ENCODE assay signal across 38 cellular contexts in genomic region chr5:38579105-38579504, GRCh38. TPM values are rescaled to one million over a fixed set of nuclear protein-coding genes. Genes with fewer than 3 reads are reported as not detected.
"Had no signal": no experiment of that assay in that cellular context is flagged by ENCODE, and none has a peak within 500 bp of the region (broad histone marks: within the 10 kb centered on the region; RNA-seq: fewer than 3 reads in every experiment).

No MANE protein-coding gene starts in this region.

- H3K4me1 ChIP-seq: breast epithelium had no signal

- H3K9me3 ChIP-seq: adrenal gland, body of pancreas, breast epithelium had no signal

- DNase-seq: activated B cell treated with CpG ODN at 0.5 μM for 24 hours; activated CD4-positive, alpha-beta memory T cell treated with anti-CD3 and anti-CD28 coated beads for 36 hours; activated CD4-positive, alpha-beta T cell treated with anti-CD3 and anti-CD28 coated beads for 4 hours; activated CD4-positive, alpha-beta T cell treated with anti-CD3 and anti-CD28 coated beads, Interleukin-2, amount 10 ng/mL, durations not matched to agents 24 days and 14 days; activated CD4-positive, alpha-beta T cell treated with anti-CD3 and anti-CD28 coated beads, Interleukin-2, amount 50 U/mL, for 1 hour; activated CD4-positive, alpha-beta T cell treated with anti-CD3 and anti-CD28 coated beads, Interleukin-2, amount 50 U/mL, for 4 hours; activated CD4-positive, CD25-positive, alpha-beta regulatory T cell treated with anti-CD3 and anti-CD28 coated beads, Interleukin-2, amount 50 U/mL, for 72 hours; activated CD8-positive, alpha-beta memory T cell treated with anti-CD3 and anti-CD28 coated beads, Interleukin-2, amount 50 U/mL, for 4 hours; activated CD8-positive, alpha-beta T cell treated with anti-CD3 and anti-CD28 coated beads for 36 hours; activated effector memory CD4-positive, alpha-beta T cell treated with anti-CD3 and anti-CD28 coated beads, Interleukin-2, amount 50 U/mL, for 16 hours; activated gamma-delta T cell treated with Interleukin-2 at 50 U/mL for 16 hours; activated naive CD4-positive, alpha-beta T cell; activated naive CD4-positive, alpha-beta T cell treated with anti-CD3 and anti-CD28 coated beads for 36 hours; activated naive CD4-positive, alpha-beta T cell treated with anti-CD3 and anti-CD28 coated beads, Interleukin-2, amount 50 U/mL, for 16 hours; activated naive CD8-positive, alpha-beta T cell treated with anti-CD3 and anti-CD28 coated beads for 36 hours; activated T-cell treated with anti-CD3 and anti-CD28 coated beads for 4 hours; activated T-cell treated with anti-CD3 and anti-CD28 coated beads, Interleukin-2, amount 50 U/mL, for 1 hour; activated T-cell treated with anti-CD3 and anti-CD28 coated beads, Interleukin-2, amount 50 U/mL, for 4 hours; activated T-cell treated with anti-CD3 and anti-CD28 coated beads, Interleukin-2, amount 50 U/mL, for 72 hours; adrenal gland; amniotic stem cell; aorta; body of pancreas; brain microvascular endothelial cell; caudate nucleus; cerebellar nuclear complex; T-cell; T-helper 2 cell; T-helper 9 cell had no signal

- H3K36me3 ChIP-seq: adrenal gland, brain microvascular endothelial cell, breast epithelium had no signal

- H3K4me1 Mint-ChIP-seq: activated B cell treated with CpG ODN at 0.5 μM for 24 hours had no signal

- H3K36me3 Mint-ChIP-seq: activated CD4-positive, alpha-beta memory T cell treated with anti-CD3 and anti-CD28 coated beads for 36 hours; activated naive CD4-positive, alpha-beta T cell treated with anti-CD3 and anti-CD28 coated beads, Interleukin-2, amount 50 U/mL, for 72 hours; activated naive CD8-positive, alpha-beta T cell treated with anti-CD3 and anti-CD28 coated beads for 36 hours; T-cell had no signal

- H3K9me3 Mint-ChIP-seq: activated B cell treated with CpG ODN at 0.5 μM for 24 hours; activated CD4-positive, alpha-beta memory T cell treated with anti-CD3 and anti-CD28 coated beads for 36 hours; activated CD4-positive, alpha-beta T cell treated with anti-CD3 and anti-CD28 coated beads, Interleukin-2, amount 10 ng/mL, durations not matched to agents 24 days and 14 days; activated CD8-positive, alpha-beta T cell treated with anti-CD3 and anti-CD28 coated beads for 36 hours; activated naive CD4-positive, alpha-beta T cell treated with anti-CD3 and anti-CD28 coated beads for 36 hours; activated naive CD4-positive, alpha-beta T cell treated with anti-CD3 and anti-CD28 coated beads, Interleukin-2, amount 50 U/mL, for 72 hours; activated naive CD8-positive, alpha-beta T cell treated with anti-CD3 and anti-CD28 coated beads for 36 hours; activated T-cell treated with anti-CD3 and anti-CD28 coated beads, Interleukin-2, amount 50 U/mL, for 4 hours; activated T-cell treated with anti-CD3 and anti-CD28 coated beads, Interleukin-2, amount 50 U/mL, for 72 hours; activated T-helper 1 cell treated with anti-CD3 and anti-CD28 coated beads, Interleukin-12 subunit alpha, Interleukin-12 subunit beta, Interleukin-2, Interleukin-4 antibody, amounts not matched to agents 30 ng/mL and 10 ng/mL and 1 ng/mL, durations not matched to agents 14 hours and 24 hours and 36 hours; activated T-helper 17 cell treated with anti-CD3 and anti-CD28 coated beads, Interleukin-2, amount 50 U/mL, for 72 hours; central memory CD8-positive, alpha-beta T cell; T-cell; T-helper 2 cell treated with Interferon-gamma antibody and Interleukin-4, amounts not matched to agents 5 μg/mL and 100 μg/mL, for 36 hours had no signal

- H3K4me3 ChIP-seq: adrenal gland, body of pancreas, breast epithelium had no signal

- H3K27me3 ChIP-seq: adrenal gland, body of pancreas, brain microvascular endothelial cell, breast epithelium had no signal

- H3K4me3 Mint-ChIP-seq: activated B cell treated with CpG ODN at 0.5 μM for 24 hours; activated CD4-positive, alpha-beta memory T cell treated with anti-CD3 and anti-CD28 coated beads for 36 hours; activated CD4-positive, alpha-beta T cell treated with anti-CD3 and anti-CD28 coated beads, Interleukin-2, amount 10 ng/mL, durations not matched to agents 24 days and 14 days; activated CD8-positive, alpha-beta T cell treated with anti-CD3 and anti-CD28 coated beads for 36 hours; activated naive CD4-positive, alpha-beta T cell treated with anti-CD3 and anti-CD28 coated beads for 36 hours; activated naive CD8-positive, alpha-beta T cell treated with anti-CD3 and anti-CD28 coated beads for 36 hours; activated T-cell treated with anti-CD3 and anti-CD28 coated beads, Interleukin-2, amount 50 U/mL, for 4 hours; activated T-cell treated with anti-CD3 and anti-CD28 coated beads, Interleukin-2, amount 50 U/mL, for 72 hours; activated T-helper 1 cell treated with anti-CD3 and anti-CD28 coated beads, Interleukin-12 subunit alpha, Interleukin-12 subunit beta, Interleukin-2, Interleukin-4 antibody, amounts not matched to agents 30 ng/mL and 10 ng/mL and 1 ng/mL, durations not matched to agents 14 hours and 24 hours and 36 hours; activated T-helper 17 cell treated with anti-CD3 and anti-CD28 coated beads, Interleukin-2, amount 50 U/mL, for 72 hours; central memory CD8-positive, alpha-beta T cell; T-cell; T-helper 2 cell treated with Interferon-gamma antibody and Interleukin-4, amounts not matched to agents 5 μg/mL and 100 μg/mL, for 36 hours had no signal

- H3K27ac Mint-ChIP-seq: activated B cell treated with CpG ODN at 0.5 μM for 24 hours; activated CD4-positive, alpha-beta memory T cell treated with anti-CD3 and anti-CD28 coated beads for 36 hours; activated CD4-positive, alpha-beta T cell treated with anti-CD3 and anti-CD28 coated beads, Interleukin-2, amount 10 ng/mL, durations not matched to agents 24 days and 14 days; activated CD8-positive, alpha-beta T cell treated with anti-CD3 and anti-CD28 coated beads for 36 hours; activated naive CD4-positive, alpha-beta T cell treated with anti-CD3 and anti-CD28 coated beads for 36 hours; activated naive CD4-positive, alpha-beta T cell treated with anti-CD3 and anti-CD28 coated beads, Interleukin-2, amount 50 U/mL, for 72 hours; activated naive CD8-positive, alpha-beta T cell treated with anti-CD3 and anti-CD28 coated beads for 36 hours; activated T-cell treated with anti-CD3 and anti-CD28 coated beads, Interleukin-2, amount 50 U/mL, for 72 hours; activated T-helper 1 cell treated with anti-CD3 and anti-CD28 coated beads, Interleukin-12 subunit alpha, Interleukin-12 subunit beta, Interleukin-2, Interleukin-4 antibody, amounts not matched to agents 30 ng/mL and 10 ng/mL and 1 ng/mL, durations not matched to agents 14 hours and 24 hours and 36 hours; activated T-helper 17 cell treated with anti-CD3 and anti-CD28 coated beads, Interleukin-2, amount 50 U/mL, for 72 hours; T-cell; T-helper 2 cell treated with Interferon-gamma antibody and Interleukin-4, amounts not matched to agents 5 μg/mL and 100 μg/mL, for 36 hours had no signal

- ATAC-seq: activated CD8-positive, alpha-beta T cell treated with anti-CD3 and anti-CD28 coated beads for 36 hours; activated naive CD4-positive, alpha-beta T cell treated with anti-CD3 and anti-CD28 coated beads, Interleukin-2, amount 50 U/mL, for 72 hours; activated T-cell treated with anti-CD3 and anti-CD28 coated beads, Interleukin-2, amount 50 U/mL, for 4 hours; activated T-cell treated with anti-CD3 and anti-CD28 coated beads, Interleukin-2, amount 50 U/mL, for 72 hours; activated T-helper 17 cell treated with anti-CD3 and anti-CD28 coated beads, Interleukin-2, amount 50 U/mL, for 72 hours; body of pancreas; T-cell had no signal

- H3K27ac ChIP-seq: adrenal gland, body of pancreas, brain microvascular endothelial cell, breast epithelium, VCaP had no signal

RNA-seq across cellular contexts. Expression of gene LIFR, which starts 22.7 kb away (rescaled TPM):
- total RNA-seq: activated B cell treated with CpG ODN at 0.5 μM for 24 hours; activated CD8-positive, alpha-beta memory T cell treated with anti-CD3 and anti-CD28 coated beads for 36 hours; activated CD8-positive, alpha-beta T cell treated with anti-CD3 and anti-CD28 coated beads for 36 hours; activated naive CD8-positive, alpha-beta T cell treated with anti-CD3 and anti-CD28 coated beads for 36 hours; T-helper 1 cell treated with Interleukin-12 subunit alpha and Interleukin-12 subunit beta and Interleukin-4 antibody, amounts not matched to agents 30 ng/mL and 1 ng/mL, for 36 hours had no signal
